ENCODE assay signal across 1 cellular context in the genomic region with DNA sequence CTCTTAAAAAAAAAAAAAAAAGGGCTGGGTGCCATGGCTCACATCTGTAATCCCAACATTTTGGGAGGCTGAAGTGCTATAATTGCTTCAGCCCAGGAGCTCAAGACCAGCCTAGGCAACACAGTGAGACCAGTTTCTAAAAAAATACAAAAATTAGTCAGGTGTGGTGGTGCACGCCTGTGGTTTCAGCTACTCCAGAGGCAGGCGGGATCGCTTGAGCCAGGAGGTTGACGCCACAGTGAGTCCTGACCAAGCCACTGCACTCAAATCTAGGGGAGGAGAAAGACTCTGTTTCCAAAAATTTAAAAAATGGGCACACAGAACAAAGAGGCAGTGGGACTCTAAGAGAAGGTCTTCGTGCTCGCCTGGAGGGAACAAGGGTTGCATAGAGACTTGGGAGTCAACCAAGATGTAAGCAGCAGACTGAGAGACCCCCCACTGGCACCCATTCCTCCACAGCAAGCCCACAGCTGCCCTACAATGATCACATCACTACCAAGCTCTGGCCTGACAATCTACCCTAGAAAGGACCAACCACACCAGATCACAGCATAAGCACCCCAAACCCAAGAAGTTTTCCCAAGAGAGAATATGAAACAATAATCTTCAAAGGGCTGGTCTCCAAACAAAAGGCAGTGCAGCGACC.
TF ChIP-seq lines count a peak whose summit lies in the region.

No MANE protein-coding gene starts in this region.

TF ChIP-seq in GM12878, 131 proteins besides CTCF, POLR2A, EP300 and RAD21:
- TF ChIP-seq BHLHE40 (IDR thresholded peaks at IDR 0.05; ENCODE audit: borderline replicate concordance in 1 of 2, low read depth in 2 of 2, low read length in 1 of 2): peak; percentile 16 to 50; a peak in 2 of 4 replicates
- peak; percentile 56 for TF ChIP-seq RUNX3 (IDR thresholded peaks at IDR 0.05; ENCODE audit: low read length)
- no peak for TF ChIP-seq RAD51 (IDR thresholded peaks at IDR 0.05)
TF ChIP-seq in GM12878: peak in this region for 2.
